ENCODE assay signal across 1 cellular context in genomic region chr12:81086342-81086741, GRCh38.
TF ChIP-seq lines count a peak whose summit lies in the region.

No MANE protein-coding gene starts in this region.

TF ChIP-seq in HepG2, 621 proteins besides CTCF, POLR2A, EP300 and RAD21 (continued from another document and continues in another):
- TF ChIP-seq ZNF574 (CRISPR knock-in tag; IDR thresholded peaks at IDR 0.05): peak; percentile 39; the same call in 1 of the 2 replicates
- TF ChIP-seq SP4 (CRISPR knock-in tag; IDR thresholded peaks at IDR 0.05): no peak
- TF ChIP-seq SOX6 (IDR thresholded peaks at IDR 0.05): no peak
- TF ChIP-seq SOX6 (CRISPR knock-in tag; IDR thresholded peaks at IDR 0.05): peak; percentile 99
- TF ChIP-seq SOX13 (IDR thresholded peaks at IDR 0.05): peak; percentile 98
- peak in 1 of 2 experiments; percentile 100; a peak in 2 of 4 replicates for TF ChIP-seq SOX13 (CRISPR knock-in tag; conservative IDR thresholded peaks at IDR 0.05 in 1 of 2, IDR thresholded peaks at IDR 0.05 in 1 of 2)
- 0 out of 2 replicates have a peak, but pooled peaks have one; percentile 42 for TF ChIP-seq ZBTB20 (CRISPR knock-in tag; IDR thresholded peaks at IDR 0.05; ENCODE audit: borderline replicate concordance, low read depth)
- TF ChIP-seq TGIF2 (CRISPR knock-in tag; IDR thresholded peaks at IDR 0.05): peak; percentile 50; the same call in 1 of the 2 replicates
- TF ChIP-seq GTF2F1 (IDR thresholded peaks at IDR 0.05; ENCODE audit: low read length): no peak
- peak; percentile 99 for TF ChIP-seq SOX5 (CRISPR knock-in tag; IDR thresholded peaks at IDR 0.05; ENCODE audit: borderline replicate concordance)
- TF ChIP-seq AHDC1 (CRISPR knock-in tag; IDR thresholded peaks at IDR 0.05; ENCODE audit: borderline replicate concordance): peak; percentile 86
- TF ChIP-seq AFF4 (CRISPR knock-in tag; IDR thresholded peaks at IDR 0.05): peak; percentile 74; the same call in 1 of the 2 replicates
- peak in 1 of 2 experiments; percentile 37; a peak in 1 of 4 replicates for TF ChIP-seq REST (IDR thresholded peaks at IDR 0.05; ENCODE audit: borderline replicate concordance in 1 of 2, low read depth in 1 of 2, low read length in 2 of 2)
- 0 out of 2 replicates have a peak, but pooled peaks have one; percentile 20 for TF ChIP-seq SMC3 (IDR thresholded peaks at IDR 0.05; ENCODE audit: low read length)
- no peak for TF ChIP-seq ZNF18 (CRISPR knock-in tag; IDR thresholded peaks at IDR 0.05; ENCODE audit: insufficient replicate concordance)
- no peak for TF ChIP-seq RBFOX2 (IDR thresholded peaks at IDR 0.05; ENCODE audit: low read depth, low read length)
- peak; percentile 64; the same call in 1 of the 2 replicates for TF ChIP-seq HNF4G (IDR thresholded peaks at IDR 0.05; ENCODE audit: borderline replicate concordance, low read depth, low read length)
- no peak for TF ChIP-seq HNF4G (CRISPR knock-in tag; IDR thresholded peaks at IDR 0.05; ENCODE audit: borderline replicate concordance, low read depth)
- TF ChIP-seq ZNF335 (CRISPR knock-in tag; IDR thresholded peaks at IDR 0.05): 0 out of 2 replicates have a peak, but pooled peaks have one; percentile 57
- TF ChIP-seq HNF1A (IDR thresholded peaks at IDR 0.05; ENCODE audit: low read depth): no peak
- TF ChIP-seq HNF1A (CRISPR knock-in tag; IDR thresholded peaks at IDR 0.05; ENCODE audit: borderline replicate concordance): peak; percentile 52; the same call in 1 of the 2 replicates
- TF ChIP-seq ZNF264 (CRISPR knock-in tag; IDR thresholded peaks at IDR 0.05): 0 out of 2 replicates have a peak, but pooled peaks have one; percentile 27
- no peak for TF ChIP-seq IKZF4 (CRISPR knock-in tag; IDR thresholded peaks at IDR 0.05; ENCODE audit: borderline replicate concordance, low read depth, not compliant biosample characterization)
- TF ChIP-seq ZNF503 (CRISPR knock-in tag; IDR thresholded peaks at IDR 0.05): peak; percentile 62; the same call in 1 of the 2 replicates
- peak; percentile 66; the same call in 1 of the 2 replicates for TF ChIP-seq KAT8 (CRISPR knock-in tag; IDR thresholded peaks at IDR 0.05)
